Comparison of ENCODE assay signal across 2 cellular contexts in the genomic region with DNA sequence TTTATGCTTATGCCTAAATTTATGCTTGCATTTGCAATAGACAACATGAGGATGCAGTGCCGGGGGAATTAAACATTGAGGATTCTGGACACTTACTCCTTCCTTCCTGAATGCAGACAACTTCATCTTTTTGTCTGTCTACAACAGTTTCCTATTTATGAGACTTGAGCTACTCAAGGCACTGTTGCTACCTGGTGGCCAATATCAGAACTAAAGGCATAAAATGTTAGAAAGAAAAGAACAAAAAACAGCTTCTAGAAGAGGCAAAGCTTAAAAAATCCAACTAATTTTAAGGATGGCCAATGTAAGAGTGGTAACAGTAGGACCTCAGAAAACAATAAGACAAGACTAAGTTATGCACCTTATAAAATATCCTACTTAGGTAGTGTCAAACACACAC.
TF ChIP-seq lines count a peak whose summit lies in the region.

No MANE protein-coding gene starts in this region.

TF ChIP-seq in SK-N-SH, 30 proteins besides CTCF, POLR2A, EP300 and RAD21 (continued from another document):
- TF ChIP-seq, protein P1, sequence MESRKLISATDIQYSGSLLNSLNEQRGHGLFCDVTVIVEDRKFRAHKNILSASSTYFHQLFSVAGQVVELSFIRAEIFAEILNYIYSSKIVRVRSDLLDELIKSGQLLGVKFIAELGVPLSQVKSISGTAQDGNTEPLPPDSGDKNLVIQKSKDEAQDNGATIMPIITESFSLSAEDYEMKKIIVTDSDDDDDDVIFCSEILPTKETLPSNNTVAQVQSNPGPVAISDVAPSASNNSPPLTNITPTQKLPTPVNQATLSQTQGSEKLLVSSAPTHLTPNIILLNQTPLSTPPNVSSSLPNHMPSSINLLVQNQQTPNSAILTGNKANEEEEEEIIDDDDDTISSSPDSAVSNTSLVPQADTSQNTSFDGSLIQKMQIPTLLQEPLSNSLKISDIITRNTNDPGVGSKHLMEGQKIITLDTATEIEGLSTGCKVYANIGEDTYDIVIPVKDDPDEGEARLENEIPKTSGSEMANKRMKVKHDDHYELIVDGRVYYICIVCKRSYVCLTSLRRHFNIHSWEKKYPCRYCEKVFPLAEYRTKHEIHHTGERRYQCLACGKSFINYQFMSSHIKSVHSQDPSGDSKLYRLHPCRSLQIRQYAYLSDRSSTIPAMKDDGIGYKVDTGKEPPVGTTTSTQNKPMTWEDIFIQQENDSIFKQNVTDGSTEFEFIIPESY (IDR thresholded peaks at IDR 0.05; ENCODE audit: borderline replicate concordance, low read depth), result no peak
- TF ChIP-seq GABPA (IDR thresholded peaks at IDR 0.05; ENCODE audit: low read depth) (no peak), TEAD4 (IDR thresholded peaks at IDR 0.05; ENCODE audit: borderline replicate concordance, insufficient read depth) (no peak), MEF2A (IDR thresholded peaks at IDR 0.05; ENCODE audit: borderline replicate concordance, low read depth) (no peak)
- TF ChIP-seq, protein P2, sequence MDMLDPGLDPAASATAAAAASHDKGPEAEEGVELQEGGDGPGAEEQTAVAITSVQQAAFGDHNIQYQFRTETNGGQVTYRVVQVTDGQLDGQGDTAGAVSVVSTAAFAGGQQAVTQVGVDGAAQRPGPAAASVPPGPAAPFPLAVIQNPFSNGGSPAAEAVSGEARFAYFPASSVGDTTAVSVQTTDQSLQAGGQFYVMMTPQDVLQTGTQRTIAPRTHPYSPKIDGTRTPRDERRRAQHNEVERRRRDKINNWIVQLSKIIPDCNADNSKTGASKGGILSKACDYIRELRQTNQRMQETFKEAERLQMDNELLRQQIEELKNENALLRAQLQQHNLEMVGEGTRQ (IDR thresholded peaks at IDR 0.05; ENCODE audit: borderline replicate concordance, low read depth, low read length), result no peak

TF ChIP-seq in SK-N-SH treated with all-trans-retinoic acid at 6 μM for 48 hours, 23 proteins besides CTCF, POLR2A, EP300 and RAD21 (continued from another document):
- TF ChIP-seq, protein P3, sequence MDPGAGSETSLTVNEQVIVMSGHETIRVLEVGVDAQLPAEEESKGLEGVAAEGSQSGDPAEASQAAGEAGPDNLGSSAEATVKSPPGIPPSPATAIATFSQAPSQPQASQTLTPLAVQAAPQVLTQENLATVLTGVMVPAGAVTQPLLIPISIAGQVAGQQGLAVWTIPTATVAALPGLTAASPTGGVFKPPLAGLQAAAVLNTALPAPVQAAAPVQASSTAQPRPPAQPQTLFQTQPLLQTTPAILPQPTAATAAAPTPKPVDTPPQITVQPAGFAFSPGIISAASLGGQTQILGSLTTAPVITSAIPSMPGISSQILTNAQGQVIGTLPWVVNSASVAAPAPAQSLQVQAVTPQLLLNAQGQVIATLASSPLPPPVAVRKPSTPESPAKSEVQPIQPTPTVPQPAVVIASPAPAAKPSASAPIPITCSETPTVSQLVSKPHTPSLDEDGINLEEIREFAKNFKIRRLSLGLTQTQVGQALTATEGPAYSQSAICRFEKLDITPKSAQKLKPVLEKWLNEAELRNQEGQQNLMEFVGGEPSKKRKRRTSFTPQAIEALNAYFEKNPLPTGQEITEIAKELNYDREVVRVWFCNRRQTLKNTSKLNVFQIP (CRISPR knock-in tag; IDR thresholded peaks at IDR 0.05; ENCODE audit: borderline replicate concordance, low read depth), result no peak
- TF ChIP-seq, protein P4, sequence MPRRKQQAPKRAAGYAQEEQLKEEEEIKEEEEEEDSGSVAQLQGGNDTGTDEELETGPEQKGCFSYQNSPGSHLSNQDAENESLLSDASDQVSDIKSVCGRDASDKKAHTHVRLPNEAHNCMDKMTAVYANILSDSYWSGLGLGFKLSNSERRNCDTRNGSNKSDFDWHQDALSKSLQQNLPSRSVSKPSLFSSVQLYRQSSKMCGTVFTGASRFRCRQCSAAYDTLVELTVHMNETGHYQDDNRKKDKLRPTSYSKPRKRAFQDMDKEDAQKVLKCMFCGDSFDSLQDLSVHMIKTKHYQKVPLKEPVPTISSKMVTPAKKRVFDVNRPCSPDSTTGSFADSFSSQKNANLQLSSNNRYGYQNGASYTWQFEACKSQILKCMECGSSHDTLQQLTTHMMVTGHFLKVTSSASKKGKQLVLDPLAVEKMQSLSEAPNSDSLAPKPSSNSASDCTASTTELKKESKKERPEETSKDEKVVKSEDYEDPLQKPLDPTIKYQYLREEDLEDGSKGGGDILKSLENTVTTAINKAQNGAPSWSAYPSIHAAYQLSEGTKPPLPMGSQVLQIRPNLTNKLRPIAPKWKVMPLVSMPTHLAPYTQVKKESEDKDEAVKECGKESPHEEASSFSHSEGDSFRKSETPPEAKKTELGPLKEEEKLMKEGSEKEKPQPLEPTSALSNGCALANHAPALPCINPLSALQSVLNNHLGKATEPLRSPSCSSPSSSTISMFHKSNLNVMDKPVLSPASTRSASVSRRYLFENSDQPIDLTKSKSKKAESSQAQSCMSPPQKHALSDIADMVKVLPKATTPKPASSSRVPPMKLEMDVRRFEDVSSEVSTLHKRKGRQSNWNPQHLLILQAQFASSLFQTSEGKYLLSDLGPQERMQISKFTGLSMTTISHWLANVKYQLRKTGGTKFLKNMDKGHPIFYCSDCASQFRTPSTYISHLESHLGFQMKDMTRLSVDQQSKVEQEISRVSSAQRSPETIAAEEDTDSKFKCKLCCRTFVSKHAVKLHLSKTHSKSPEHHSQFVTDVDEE (CRISPR knock-in tag; IDR thresholded peaks at IDR 0.05), result no peak
- TF ChIP-seq OSR1 (CRISPR knock-in tag; IDR thresholded peaks at IDR 0.05) (no peak), SNAI2 (CRISPR knock-in tag; IDR thresholded peaks at IDR 0.05) (no peak), PPARA (CRISPR knock-in tag; IDR thresholded peaks at IDR 0.05; ENCODE audit: borderline replicate concordance) (no peak), ISL1 (CRISPR knock-in tag; IDR thresholded peaks at IDR 0.05) (no peak)
- TF ChIP-seq, protein P5, sequence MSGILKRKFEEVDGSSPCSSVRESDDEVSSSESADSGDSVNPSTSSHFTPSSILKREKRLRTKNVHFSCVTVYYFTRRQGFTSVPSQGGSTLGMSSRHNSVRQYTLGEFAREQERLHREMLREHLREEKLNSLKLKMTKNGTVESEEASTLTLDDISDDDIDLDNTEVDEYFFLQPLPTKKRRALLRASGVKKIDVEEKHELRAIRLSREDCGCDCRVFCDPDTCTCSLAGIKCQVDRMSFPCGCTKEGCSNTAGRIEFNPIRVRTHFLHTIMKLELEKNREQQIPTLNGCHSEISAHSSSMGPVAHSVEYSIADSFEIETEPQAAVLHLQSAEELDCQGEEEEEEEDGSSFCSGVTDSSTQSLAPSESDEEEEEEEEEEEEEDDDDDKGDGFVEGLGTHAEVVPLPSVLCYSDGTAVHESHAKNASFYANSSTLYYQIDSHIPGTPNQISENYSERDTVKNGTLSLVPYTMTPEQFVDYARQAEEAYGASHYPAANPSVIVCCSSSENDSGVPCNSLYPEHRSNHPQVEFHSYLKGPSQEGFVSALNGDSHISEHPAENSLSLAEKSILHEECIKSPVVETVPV (CRISPR knock-in tag; IDR thresholded peaks at IDR 0.05), result no peak
